ENCODE assay signal across 1 cellular context in genomic region chrX:155477136-155477535, GRCh38. TPM values are rescaled to one million over a fixed set of nuclear protein-coding genes. Genes with fewer than 3 reads are reported as not detected.
"Had no signal": no experiment of that assay in that cellular context is flagged by ENCODE, and none has a peak within 500 bp of the region (broad histone marks: within the 10 kb centered on the region; RNA-seq: fewer than 3 reads in every experiment).

No MANE protein-coding gene starts in this region.

RNA-seq across cellular contexts. Expression of gene F8A3, which starts 18.7 kb away (rescaled TPM):
- total RNA-seq: Right ventricle myocardium superior had no signal
